In the genomic region with DNA sequence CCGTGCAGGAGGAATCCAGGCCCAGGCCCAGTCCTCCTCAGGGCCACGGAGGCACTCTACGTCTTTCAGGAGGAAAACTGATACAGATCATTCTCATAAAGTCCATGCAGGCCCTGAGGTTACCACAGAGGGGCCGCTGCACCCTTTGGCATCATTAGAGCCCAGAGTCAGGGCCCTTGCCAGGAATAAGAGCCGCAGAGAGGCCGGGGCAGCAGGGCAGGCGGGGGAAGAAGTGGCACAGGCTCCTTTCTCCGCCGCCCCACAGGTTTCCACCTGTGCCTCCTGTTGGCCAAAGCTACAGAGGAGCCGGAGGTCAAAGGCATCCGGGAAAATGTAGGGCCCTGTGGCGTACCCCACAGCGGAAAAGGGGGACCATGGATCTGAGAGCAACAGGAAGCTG, we compare ENCODE assay signal across 12 cellular contexts.
DNase-seq lines count a peak whose midpoint lies in the region; ATAC-seq and FAIRE-seq lines count a peak whose summit lies in the region.
"Had no signal": no experiment of that assay in that cellular context is flagged by ENCODE, and none has a peak within 500 bp of the region (broad histone marks: within the 10 kb centered on the region; RNA-seq: fewer than 3 reads in every experiment).

No MANE protein-coding gene starts in this region.

- DNase-seq in activated CD8-positive, alpha-beta memory T cell treated with anti-CD3 and anti-CD28 coated beads, Interleukin-2, amount 50 U/mL, for 48 hours, result peak; percentile 26
- no peak for DNase-seq in activated CD8-positive, alpha-beta memory T cell treated with anti-CD3 and anti-CD28 coated beads, Interleukin-2, amount 10 ng/mL, durations not matched to agents 7 days and 5 days
- DNase-seq in left lobe of liver (ENCODE audit: low spot score), result peak; percentile 38
- DNase-seq in posterior vena cava (ENCODE audit: low spot score), result peak; percentile 72
- no peak for DNase-seq in T1000 (lab: John Stamatoyannopoulos, UW)
- DNase-seq in SK-N-DZ (ENCODE audit: low spot score), result no peak
- no peak for DNase-seq in frontal cortex (ENCODE audit: low spot score in 2 of 2)
- DNase-seq: CD8-positive, alpha-beta memory T cell; HCEC 1CT; HFFc6 had no signal

- H3K4me1 Mint-ChIP-seq in activated CD8-positive, alpha-beta memory T cell treated with anti-CD3 and anti-CD28 coated beads, Interleukin-2, amount 10 ng/mL, durations not matched to agents 7 days and 5 days, result no peaks in the 10 kb centered on the region
- H3K4me1 Mint-ChIP-seq: CD8-positive, alpha-beta memory T cell had no signal

- no peak for ATAC-seq in activated CD8-positive, alpha-beta memory T cell treated with anti-CD3 and anti-CD28 coated beads, Interleukin-2, amount 10 ng/mL, durations not matched to agents 7 days and 5 days
- no peak for ATAC-seq in left lobe of liver
- ATAC-seq: HepG2 had no signal

- no peak overlapping the region for H3K4me3 Mint-ChIP-seq in activated CD8-positive, alpha-beta memory T cell treated with anti-CD3 and anti-CD28 coated beads, Interleukin-2, amount 10 ng/mL, durations not matched to agents 7 days and 5 days
- H3K4me3 Mint-ChIP-seq: CD8-positive, alpha-beta memory T cell; HFFc6 had no signal

- no peak overlapping the region for H3K27ac Mint-ChIP-seq in activated CD8-positive, alpha-beta memory T cell treated with anti-CD3 and anti-CD28 coated beads, Interleukin-2, amount 10 ng/mL, durations not matched to agents 7 days and 5 days
- H3K27ac Mint-ChIP-seq: CD8-positive, alpha-beta memory T cell; HFFc6 had no signal

- no peaks in the 10 kb centered on the region for H3K9me3 Mint-ChIP-seq in activated CD8-positive, alpha-beta memory T cell treated with anti-CD3 and anti-CD28 coated beads, Interleukin-2, amount 10 ng/mL, durations not matched to agents 7 days and 5 days (ENCODE audit: low read depth)

- intact Hi-C loops in posterior vena cava (cut with DNase I), result no loop called here

- FAIRE-seq in frontal cortex (lab: Jason Lieb, UNC), result no peak
- FAIRE-seq: HepG2, HTR-8/SVneo had no signal

- H3K36me3 Mint-ChIP-seq in activated CD8-positive, alpha-beta memory T cell treated with anti-CD3 and anti-CD28 coated beads, Interleukin-2, amount 10 ng/mL, durations not matched to agents 7 days and 5 days, result no peaks in the 10 kb centered on the region
- H3K36me3 Mint-ChIP-seq: CD8-positive, alpha-beta memory T cell had no signal

- CTCF ChIA-PET in activated CD8-positive, alpha-beta memory T cell treated with anti-CD3 and anti-CD28 coated beads, Interleukin-2, amount 10 ng/mL, durations not matched to agents 7 days and 5 days (lab: Charles Lee), result no interaction called here

- no peaks in the 10 kb centered on the region for H3K27me3 Mint-ChIP-seq in activated CD8-positive, alpha-beta memory T cell treated with anti-CD3 and anti-CD28 coated beads, Interleukin-2, amount 10 ng/mL, durations not matched to agents 7 days and 5 days

Comparison
In these comparisons a context has a peak if more than half of its experiments do, and no peak if none do; other contexts are left out.
1. DNase-seq: peak in activated CD8-positive, alpha-beta memory T cell treated with anti-CD3 and anti-CD28 coated beads, Interleukin-2, amount 50 U/mL, for 48 hours (single experiment), left lobe of liver (single experiment) and posterior vena cava (single experiment); none in activated CD8-positive, alpha-beta memory T cell treated with anti-CD3 and anti-CD28 coated beads, Interleukin-2, amount 10 ng/mL, durations not matched to agents 7 days and 5 days (single experiment), T1000 (single experiment), SK-N-DZ (single experiment) and frontal cortex (0 of 2).